In genomic region chr6:109690373-109690739, GRCh38 we compare ENCODE assay signal across 8 cellular contexts. TPM values are rescaled to one million over a fixed set of nuclear protein-coding genes. Genes with fewer than 3 reads are reported as not detected.
DNase-seq lines count a peak whose midpoint lies in the region; ATAC-seq and TF ChIP-seq lines count a peak whose summit lies in the region.

No MANE protein-coding gene starts in this region.

- H3F3A ChIP-seq in OCI-LY1 (ENCODE audit: insufficient read depth, low read length), result no peaks in the 10 kb centered on the region

- H3K36me3 ChIP-seq in OCI-LY1 (ENCODE audit: insufficient read depth, low read length) (no peaks in the 10 kb centered on the region), neuron (ENCODE audit: insufficient read depth, low read length) (no peaks in the 10 kb centered on the region), thyroid gland (no peaks in the 10 kb centered on the region)

- peaks cover 22% of the 10 kb centered on the region for H3K4me1 Mint-ChIP-seq in activated T-helper 17 cell treated with anti-CD3 and anti-CD28 coated beads, Interleukin-2, amount 50 U/mL, for 72 hours

- peak overlapping the region; percentile 87 for H3K4me2 ChIP-seq in OCI-LY1 (ENCODE audit: low read length)

- H3K27me3 ChIP-seq in AG04450 (ENCODE audit: control insufficient read depth, insufficient read depth, low read length), result no peaks in the 10 kb centered on the region
- no peaks in the 10 kb centered on the region for H3K27me3 ChIP-seq in OCI-LY1 (ENCODE audit: insufficient read depth, low read length)
- no peaks in the 10 kb centered on the region for H3K27me3 ChIP-seq in neuron (ENCODE audit: insufficient read depth, low read length)
- H3K27me3 ChIP-seq in thyroid gland, result no peaks in the 10 kb centered on the region

- no peak for TF ChIP-seq POLR2A in thyroid gland (IDR thresholded peaks at IDR 0.05)

- CTCF ChIA-PET in AG04450 (lab: Charles Lee), result interaction anchor here (1.2 to 5.1 kb wide), 2 partner anchors 15 to 348 kb away, joined by 4 to 45 read pairs; no protein-coding TSS in a partner anchor

- WGBS in thyroid gland, 2 donors, result 0 to 1% methylated on average over 24 of the region's 24 CpGs

- H4K20me1 ChIP-seq in OCI-LY1 (ENCODE audit: insufficient read depth, low read length), result no peaks in the 10 kb centered on the region

- intact Hi-C loops in thyroid gland (cut with DNase I), result loop anchor here (10.0 kb wide), 1 partner anchor 494 kb away; the partner anchor contains the start of gene CDC40

- ATAC-seq in GM19023 (IDR thresholded peaks at IDR 0.05; ENCODE audit: unreplicated experiment) (peak; percentile 46), HG03280 (IDR thresholded peaks at IDR 0.05; ENCODE audit: unreplicated experiment) (peak; percentile 55)
- ATAC-seq in activated T-helper 17 cell treated with anti-CD3 and anti-CD28 coated beads, Interleukin-2, amount 50 U/mL, for 72 hours (replicated peaks), result peak; percentile 44

- POLR2A ChIA-PET in AG04450 (lab: Yijun Ruan, JAX), result no interaction called here

- H2AFZ ChIP-seq in OCI-LY1 (ENCODE audit: low read length), result peak overlapping the region; percentile 97
- peak overlapping the region; percentile 96 for H2AFZ ChIP-seq in neuron (ENCODE audit: low read depth, low read length)

- no peaks in the 10 kb centered on the region for H3K79me2 ChIP-seq in OCI-LY1 (ENCODE audit: insufficient read depth, low read length)

- no peaks in the 10 kb centered on the region for H3K27me3 Mint-ChIP-seq in activated T-helper 17 cell treated with anti-CD3 and anti-CD28 coated beads, Interleukin-2, amount 50 U/mL, for 72 hours

- H3K36me3 Mint-ChIP-seq in activated T-helper 17 cell treated with anti-CD3 and anti-CD28 coated beads, Interleukin-2, amount 50 U/mL, for 72 hours (ENCODE audit: low read depth), result peaks cover 1% of the 10 kb centered on the region

- H3K4me3 ChIP-seq in AG04450 (ENCODE audit: low read depth, low read length) (peak overlapping the region; percentile 88), OCI-LY1 (ENCODE audit: low read depth, low read length, poor library complexity, severe bottlenecking) (peak overlapping the region; percentile 95), fibroblast of the aortic adventitia (ENCODE audit: low read depth, low read length) (peak overlapping the region; percentile 84), neuron (ENCODE audit: low read length) (peak overlapping the region; percentile 76), thyroid gland (replicated peaks in 1 of 3) (peak overlapping the region; percentile 51 to 97 (median 73))

- DNase-seq in AG04450 (ENCODE audit: low read depth, low spot score), result no peak
- DNase-seq in fibroblast of the aortic adventitia (ENCODE audit: low read depth), result no peak
- DNase-seq in thyroid gland, result peak; percentile 82 to 85

- H3K4me3 Mint-ChIP-seq in activated T-helper 17 cell treated with anti-CD3 and anti-CD28 coated beads, Interleukin-2, amount 50 U/mL, for 72 hours, result peak overlapping the region; percentile 82

- peak overlapping the region; percentile 88 for H3K27ac Mint-ChIP-seq in activated T-helper 17 cell treated with anti-CD3 and anti-CD28 coated beads, Interleukin-2, amount 50 U/mL, for 72 hours

- H3K9me3 ChIP-seq in AG04450 (ENCODE audit: control insufficient read depth, insufficient read depth, low read length) (peaks cover 2% of the 10 kb centered on the region; the same call in 1 of the 2 replicates), OCI-LY1 (ENCODE audit: low read length) (no peaks in the 10 kb centered on the region), neuron (ENCODE audit: low read length) (no peaks in the 10 kb centered on the region), thyroid gland (no peaks in the 10 kb centered on the region)

- peak overlapping the region; percentile 80 for H3K9ac ChIP-seq in OCI-LY1 (ENCODE audit: low read length)

- TF ChIP-seq CTCF in AG04450 (IDR thresholded peaks at IDR 0.05; ENCODE audit: low read depth, low read length) (no peak), OCI-LY1 (IDR thresholded peaks at IDR 0.05; ENCODE audit: low read length) (no peak), fibroblast of the aortic adventitia (IDR thresholded peaks at IDR 0.05; ENCODE audit: insufficient read depth, low read length) (no peak), thyroid gland (IDR thresholded peaks at IDR 0.05) (no peak)

- H3K4me1 ChIP-seq in OCI-LY1 (ENCODE audit: insufficient read depth, low read length, severe bottlenecking) (peaks cover 25% of the 10 kb centered on the region), neuron (ENCODE audit: insufficient read depth, low read length) (peaks cover 9% of the 10 kb centered on the region), thyroid gland (peaks cover 0 to 14% of the 10 kb centered on the region in 2 donors)

- no peaks in the 10 kb centered on the region for H3K9me3 Mint-ChIP-seq in activated T-helper 17 cell treated with anti-CD3 and anti-CD28 coated beads, Interleukin-2, amount 50 U/mL, for 72 hours

- H3K27ac ChIP-seq in AG04450 (ENCODE audit: low read depth, low read length) (peak overlapping the region; percentile 75), OCI-LY1 (ENCODE audit: low read depth, low read length, poor library complexity, severe bottlenecking) (no peak overlapping the region), thyroid gland (peak overlapping the region; percentile 67 to 88 (median 82))

- no peaks in the 10 kb centered on the region for H3K9me2 ChIP-seq in OCI-LY1 (ENCODE audit: low read depth, low read length)

RNA-seq across cellular contexts. Expression of gene AK9, which starts 0.6 kb away (rescaled TPM):
- polyA plus RNA-seq in AG04450 (2011; rRNA removed), result 2.6 and 3.6 TPM in 2 replicates
- polyA minus RNA-seq in AG04450 (2011; rRNA and poly(A)+ RNA removed), result 1.1 and 1.5 TPM in 2 replicates
- total RNA-seq in activated T-helper 17 cell treated with anti-CD3 and anti-CD28 coated beads, Interleukin-2, amount 50 U/mL, for 72 hours, result 1 to 10 TPM; 4.0 to 7.9 TPM
- total RNA-seq in fibroblast of the aortic adventitia (ENCODE audit: low replicate concordance) (8.0 and 16.6 TPM in 2 replicates), thyroid gland (10 to 100 TPM; 12.5 to 42.6 (median 15.3) TPM)

RNA-seq across cellular contexts. Expression of gene FIG4, which starts 0.7 kb away (rescaled TPM):
- 17.0 and 22.8 TPM in 2 replicates for polyA plus RNA-seq in AG04450 (2011; rRNA removed)
- polyA minus RNA-seq in AG04450 (2011; rRNA and poly(A)+ RNA removed), result 10.4 and 19.2 TPM in 2 replicates
- total RNA-seq in activated T-helper 17 cell treated with anti-CD3 and anti-CD28 coated beads, Interleukin-2, amount 50 U/mL, for 72 hours, result 10 to 100 TPM; 10.5 to 18.8 TPM
- total RNA-seq in fibroblast of the aortic adventitia (ENCODE audit: low replicate concordance), result 28.0 and 37.7 TPM in 2 replicates
- 10 to 100 TPM; 11.7 to 17.0 (median 16.6) TPM for total RNA-seq in thyroid gland

Comparison
In these comparisons a context has a peak if more than half of its experiments do, and no peak if none do; other contexts are left out.
1. DNase-seq: peak in thyroid gland (2 of 2); none in AG04450 (single experiment) and fibroblast of the aortic adventitia (single experiment).
2. Peak in every context shown above with its lines, with median percentiles within 50 percentile points of each other: H3K4me3 ChIP-seq and ATAC-seq.